31 cellular contexts compared by ENCODE assay signal in genomic region chr16:27576729-27577128, GRCh38.
"Had no signal": no experiment of that assay in that cellular context is flagged by ENCODE, and none has a peak within 500 bp of the region (broad histone marks: within the 10 kb centered on the region; RNA-seq: fewer than 3 reads in every experiment).

No MANE protein-coding gene starts in this region.

- H3K9me3 Mint-ChIP-seq: activated B cell treated with CpG ODN at 0.5 μM for 24 hours; activated CD4-positive, alpha-beta T cell treated with anti-CD3 and anti-CD28 coated beads, Interleukin-2, amount 10 ng/mL, durations not matched to agents 24 days and 14 days; activated naive CD4-positive, alpha-beta T cell treated with anti-CD3 and anti-CD28 coated beads for 36 hours; activated T-cell treated with anti-CD3 and anti-CD28 coated beads, Interleukin-2, amount 50 U/mL, for 4 hours; activated T-helper 17 cell treated with anti-CD3 and anti-CD28 coated beads, Interleukin-2, amount 50 U/mL, for 72 hours; T-helper 1 cell treated with Interleukin-12 subunit alpha and Interleukin-12 subunit beta and Interleukin-4 antibody, amounts not matched to agents 30 μg/mL and 1 μg/mL, for 36 hours had no signal

- H3K4me3 ChIP-seq: cardiac muscle cell, K562, SJSA1 had no signal

- H3K4me3 Mint-ChIP-seq: activated B cell treated with CpG ODN at 0.5 μM for 24 hours; activated CD4-positive, alpha-beta T cell treated with anti-CD3 and anti-CD28 coated beads, Interleukin-2, amount 10 ng/mL, durations not matched to agents 24 days and 14 days; activated naive CD4-positive, alpha-beta T cell treated with anti-CD3 and anti-CD28 coated beads for 36 hours; activated naive CD8-positive, alpha-beta T cell; activated T-cell treated with anti-CD3 and anti-CD28 coated beads, Interleukin-2, amount 50 U/mL, for 4 hours; activated T-helper 17 cell treated with anti-CD3 and anti-CD28 coated beads, Interleukin-2, amount 50 U/mL, for 72 hours; T-helper 1 cell treated with Interleukin-12 subunit alpha and Interleukin-12 subunit beta and Interleukin-4 antibody, amounts not matched to agents 30 μg/mL and 1 μg/mL, for 36 hours had no signal

- DNase-seq: activated B cell treated with CpG ODN at 0.5 μM for 24 hours; activated CD4-positive, alpha-beta T cell treated with anti-CD3 and anti-CD28 coated beads for 1 hour; activated CD4-positive, alpha-beta T cell treated with anti-CD3 and anti-CD28 coated beads, Interleukin-2, amount 10 ng/mL, durations not matched to agents 24 days and 14 days; activated CD4-positive, alpha-beta T cell treated with anti-CD3 and anti-CD28 coated beads, Interleukin-2, amount 50 U/mL, for 48 hours; activated gamma-delta T cell; activated naive CD4-positive, alpha-beta T cell treated with anti-CD3 and anti-CD28 coated beads for 36 hours; activated T-cell treated with anti-CD3 and anti-CD28 coated beads, Interleukin-2, amount 50 U/mL, for 4 hours; amygdala; brain microvascular endothelial cell; Karpas-422; MM.1S; NCI-H1105; NCI-H1436; NCI-H1694 treated with DMSO at 0.1 percent for 48 hours; NCI-H2029 treated with DMSO at 0.1 percent for 48 hours; NCI-H345; NCI-H510A; NCI-H526 treated with DMSO at 0.1 percent for 48 hours; NCI-H82; Right ventricle myocardium superior; RPMI8226; T-helper 9 cell had no signal

- H3K9me3 ChIP-seq: SJSA1 had no signal

- H3K27me3 ChIP-seq: brain microvascular endothelial cell, cardiac muscle cell, SJSA1 had no signal

- H3K27me3 Mint-ChIP-seq: activated B cell treated with CpG ODN at 0.5 μM for 24 hours; activated CD4-positive, alpha-beta T cell treated with anti-CD3 and anti-CD28 coated beads, Interleukin-2, amount 10 ng/mL, durations not matched to agents 24 days and 14 days; activated naive CD8-positive, alpha-beta T cell; activated T-helper 17 cell treated with anti-CD3 and anti-CD28 coated beads, Interleukin-2, amount 50 U/mL, for 72 hours had no signal

- H3K27ac Mint-ChIP-seq: activated B cell treated with CpG ODN at 0.5 μM for 24 hours; activated CD4-positive, alpha-beta T cell treated with anti-CD3 and anti-CD28 coated beads, Interleukin-2, amount 10 ng/mL, durations not matched to agents 24 days and 14 days; activated naive CD4-positive, alpha-beta T cell treated with anti-CD3 and anti-CD28 coated beads for 36 hours; activated naive CD8-positive, alpha-beta T cell; activated T-helper 17 cell treated with anti-CD3 and anti-CD28 coated beads, Interleukin-2, amount 50 U/mL, for 72 hours; T-helper 1 cell treated with Interleukin-12 subunit alpha and Interleukin-12 subunit beta and Interleukin-4 antibody, amounts not matched to agents 30 μg/mL and 1 μg/mL, for 36 hours had no signal

- FAIRE-seq: astrocyte, K562, TTC549 had no signal

- H3K4me1 Mint-ChIP-seq: activated B cell treated with CpG ODN at 0.5 μM for 24 hours had no signal

- H3K36me3 ChIP-seq: brain microvascular endothelial cell, cardiac muscle cell, SJSA1 had no signal

- ATAC-seq: activated T-cell treated with anti-CD3 and anti-CD28 coated beads, Interleukin-2, amount 50 U/mL, for 4 hours; activated T-helper 17 cell treated with anti-CD3 and anti-CD28 coated beads, Interleukin-2, amount 50 U/mL, for 72 hours; K562; Panc1 had no signal

- H3K27ac ChIP-seq: brain microvascular endothelial cell, cardiac muscle cell, SJSA1 had no signal
